ENCODE assay signal across 10 cellular contexts in genomic region chr4:99131378-99131777, GRCh38. TPM values are rescaled to one million over a fixed set of nuclear protein-coding genes. Genes with fewer than 3 reads are reported as not detected.
"Had no signal": no experiment of that assay in that cellular context is flagged by ENCODE, and none has a peak within 500 bp of the region (broad histone marks: within the 10 kb centered on the region; RNA-seq: fewer than 3 reads in every experiment).

No MANE protein-coding gene starts in this region.

- H3K27ac ChIP-seq: KMS-11 had no signal

- ATAC-seq: GM23338 had no signal

- FAIRE-seq: H1, H54, HTR-8/SVneo had no signal

- DNase-seq: H9, HCEC 1CT, KBM-7 had no signal

- H3K4me3 ChIP-seq: GM23338 had no signal

RNA-seq across cellular contexts. Expression of gene ADH4, which starts 12.7 kb away (rescaled TPM):
- total RNA-seq: GM23338, H1, H9, HT-29 had no signal
- polyA plus RNA-seq: GM23338, H1, IgD-negative memory B cell had no signal
